Comparison of ENCODE assay signal across 18 cellular contexts in the genomic region with DNA sequence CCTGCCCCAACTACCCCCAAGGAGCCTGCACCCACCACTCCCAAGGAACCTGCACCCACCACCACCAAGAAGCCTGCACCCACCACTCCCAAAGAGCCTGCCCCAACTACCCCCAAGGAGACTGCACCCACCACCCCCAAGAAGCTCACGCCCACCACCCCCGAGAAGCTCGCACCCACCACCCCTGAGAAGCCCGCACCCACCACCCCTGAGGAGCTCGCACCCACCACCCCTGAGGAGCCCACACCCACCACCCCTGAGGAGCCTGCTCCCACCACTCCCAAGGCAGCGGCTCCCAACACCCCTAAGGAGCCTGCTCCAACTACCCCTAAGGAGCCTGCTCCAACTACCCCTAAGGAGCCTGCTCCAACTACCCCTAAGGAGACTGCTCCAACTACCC. TPM values are rescaled to one million over a fixed set of nuclear protein-coding genes. Genes with fewer than 3 reads are reported as not detected.
DNase-seq lines count a peak whose midpoint lies in the region; ATAC-seq and TF ChIP-seq lines count a peak whose summit lies in the region.
"Had no signal": no experiment of that assay in that cellular context is flagged by ENCODE, and none has a peak within 500 bp of the region (broad histone marks: within the 10 kb centered on the region; RNA-seq: fewer than 3 reads in every experiment).

No MANE protein-coding gene starts in this region.

- peaks cover 5% of the 10 kb centered on the region for H3K9me3 Mint-ChIP-seq in T-helper 1 cell treated with Interleukin-12 subunit alpha and Interleukin-12 subunit beta and Interleukin-4 antibody, amounts not matched to agents 30 μg/mL and 1 μg/mL, for 36 hours
- peaks cover 0 to 6% of the 10 kb centered on the region in 2 donors for H3K9me3 Mint-ChIP-seq in stimulated activated naive CD8-positive, alpha-beta T cell treated with anti-CD3 and anti-CD28 coated beads, Interleukin-15, amount 100 ng/mL, for 72 hours
- H3K9me3 Mint-ChIP-seq in stimulated activated naive B cell treated with anti-CD40 and anti-IgM and Interleukin-4, amounts not matched to agents 10 μg/mL and 1 μg/mL and 100 μg/mL, for 72 hours = no peaks in the 10 kb centered on the region
- H3K9me3 Mint-ChIP-seq: CD14-positive monocyte; CD8-positive, alpha-beta T cell; IgD-negative memory B cell had no signal

- H3K27ac Mint-ChIP-seq in T-helper 1 cell treated with Interleukin-12 subunit alpha and Interleukin-12 subunit beta and Interleukin-4 antibody, amounts not matched to agents 30 μg/mL and 1 μg/mL, for 36 hours = peak overlapping the region; percentile 19
- no peak overlapping the region for H3K27ac Mint-ChIP-seq in stimulated activated naive CD8-positive, alpha-beta T cell treated with anti-CD3 and anti-CD28 coated beads, Interleukin-15, amount 100 ng/mL, for 72 hours
- peak overlapping the region; percentile 32 for H3K27ac Mint-ChIP-seq in stimulated activated naive B cell treated with anti-CD40 and anti-IgM and Interleukin-4, amounts not matched to agents 10 μg/mL and 1 μg/mL and 100 μg/mL, for 72 hours
- H3K27ac Mint-ChIP-seq: CD14-positive monocyte; CD8-positive, alpha-beta T cell; IgD-negative memory B cell had no signal

- H3K4me3 Mint-ChIP-seq in T-helper 1 cell treated with Interleukin-12 subunit alpha and Interleukin-12 subunit beta and Interleukin-4 antibody, amounts not matched to agents 30 μg/mL and 1 μg/mL, for 36 hours = no peak overlapping the region
- no peak overlapping the region for H3K4me3 Mint-ChIP-seq in stimulated activated naive CD8-positive, alpha-beta T cell treated with anti-CD3 and anti-CD28 coated beads, Interleukin-15, amount 100 ng/mL, for 72 hours
- H3K4me3 Mint-ChIP-seq in stimulated activated naive B cell treated with anti-CD40 and anti-IgM and Interleukin-4, amounts not matched to agents 10 μg/mL and 1 μg/mL and 100 μg/mL, for 72 hours = no peak overlapping the region
- H3K4me3 Mint-ChIP-seq: CD14-positive monocyte; CD8-positive, alpha-beta T cell; IgD-negative memory B cell had no signal

- no peaks in the 10 kb centered on the region for H3K27me3 Mint-ChIP-seq in T-helper 1 cell treated with Interleukin-12 subunit alpha and Interleukin-12 subunit beta and Interleukin-4 antibody, amounts not matched to agents 30 μg/mL and 1 μg/mL, for 36 hours (ENCODE audit: low read depth)
- no peaks in the 10 kb centered on the region for H3K27me3 Mint-ChIP-seq in stimulated activated naive CD8-positive, alpha-beta T cell treated with anti-CD3 and anti-CD28 coated beads, Interleukin-15, amount 100 ng/mL, for 72 hours
- no peaks in the 10 kb centered on the region for H3K27me3 Mint-ChIP-seq in stimulated activated naive B cell treated with anti-CD40 and anti-IgM and Interleukin-4, amounts not matched to agents 10 μg/mL and 1 μg/mL and 100 μg/mL, for 72 hours
- H3K27me3 Mint-ChIP-seq: IgD-negative memory B cell had no signal

- DNase-seq in T-helper 1 cell (no peak), HEK293T (ENCODE audit: extremely low spot score) (no peak), HT-29 (ENCODE audit: low spot score) (no peak)
- DNase-seq in stimulated activated naive CD8-positive, alpha-beta T cell treated with anti-CD3 and anti-CD28 coated beads, Interleukin-15, amount 100 ng/mL, for 72 hours = no peak
- no peak for DNase-seq in stimulated activated naive CD8-positive, alpha-beta T cell treated with anti-CD3 and anti-CD28 coated beads, Interleukin-15, Interleukin-2, amounts not matched to agents 100 U/mL and 50 U/mL, for 24 hours
- DNase-seq in stimulated activated naive B cell treated with anti-CD40 and anti-IgM and Interleukin-4, amounts not matched to agents 10 μg/mL and 1 μg/mL and 100 μg/mL, for 72 hours = no peak
- DNase-seq: AML-193; Calu3; CD8-positive, alpha-beta T cell; DMS79 treated with DMSO at 0.1 percent for 48 hours; GF-D8; GOT3; H7 had no signal

- H3K36me3 Mint-ChIP-seq in T-helper 1 cell treated with Interleukin-12 subunit alpha and Interleukin-12 subunit beta and Interleukin-4 antibody, amounts not matched to agents 30 μg/mL and 1 μg/mL, for 36 hours (ENCODE audit: low read depth) = peaks cover 22% of the 10 kb centered on the region
- H3K36me3 Mint-ChIP-seq in stimulated activated naive B cell treated with anti-CD40 and anti-IgM and Interleukin-4, amounts not matched to agents 10 μg/mL and 1 μg/mL and 100 μg/mL, for 72 hours = peaks cover 5 to 7% of the 10 kb centered on the region in 2 donors

- CTCF ChIA-PET in HEK293T (lab: Yijun Ruan, JAX) = no interaction called here

- ATAC-seq in stimulated activated naive CD8-positive, alpha-beta T cell treated with anti-CD3 and anti-CD28 coated beads, Interleukin-15, amount 100 ng/mL, for 72 hours = peak; percentile 33
- no peak for ATAC-seq in stimulated activated naive CD8-positive, alpha-beta T cell treated with anti-CD3 and anti-CD28 coated beads, Interleukin-15, Interleukin-2, amounts not matched to agents 100 U/mL and 50 U/mL, for 24 hours
- ATAC-seq in stimulated activated naive B cell treated with anti-CD40 and anti-IgM and Interleukin-4, amounts not matched to agents 10 μg/mL and 1 μg/mL and 100 μg/mL, for 72 hours (replicated peaks) = no peak
- ATAC-seq: A549; CD8-positive, alpha-beta T cell; HCT116 had no signal

- H3K4me1 Mint-ChIP-seq in T-helper 1 cell treated with Interleukin-12 subunit alpha and Interleukin-12 subunit beta and Interleukin-4 antibody, amounts not matched to agents 30 μg/mL and 1 μg/mL, for 36 hours (ENCODE audit: low read depth) = peaks cover 33% of the 10 kb centered on the region
- peaks cover 28% of the 10 kb centered on the region for H3K4me1 Mint-ChIP-seq in stimulated activated naive CD8-positive, alpha-beta T cell treated with anti-CD3 and anti-CD28 coated beads, Interleukin-15, amount 100 ng/mL, for 72 hours
- peaks cover 2 to 5% of the 10 kb centered on the region in 2 donors for H3K4me1 Mint-ChIP-seq in stimulated activated naive B cell treated with anti-CD40 and anti-IgM and Interleukin-4, amounts not matched to agents 10 μg/mL and 1 μg/mL and 100 μg/mL, for 72 hours

- POLR2A ChIA-PET in HEK293T (lab: Yijun Ruan, JAX) = no interaction called here

TF ChIP-seq in HEK293T, 16 proteins besides CTCF, POLR2A, EP300 and RAD21:
- no peak for TF ChIP-seq ZNF384 (IDR thresholded peaks at IDR 0.05)
- TF ChIP-seq HDGF (IDR thresholded peaks at IDR 0.05; ENCODE audit: borderline replicate concordance) = no peak
- no peak for TF ChIP-seq CTBP1 (IDR thresholded peaks at IDR 0.05; ENCODE audit: borderline replicate concordance)
- TF ChIP-seq L3MBTL2 (conservative IDR thresholded peaks at IDR 0.05) = no peak
- TF ChIP-seq ELF4 (IDR thresholded peaks at IDR 0.05) = no peak
- TF ChIP-seq SP1 (IDR thresholded peaks at IDR 0.05) = no peak
- TF ChIP-seq ARNT (IDR thresholded peaks at IDR 0.05) = no peak
- TF ChIP-seq FOXA1 (IDR thresholded peaks at IDR 0.05) = no peak
- TF ChIP-seq PKNOX1 (IDR thresholded peaks at IDR 0.05) = no peak
- TF ChIP-seq SUZ12 (IDR thresholded peaks at IDR 0.05) = no peak
- TF ChIP-seq NFRKB (IDR thresholded peaks at IDR 0.05) = no peak
- no peak for TF ChIP-seq BHLHE40 (IDR thresholded peaks at IDR 0.05; ENCODE audit: borderline replicate concordance)
- no peak for TF ChIP-seq FOXM1 (IDR thresholded peaks at IDR 0.05; ENCODE audit: borderline replicate concordance)
- no peak for TF ChIP-seq LEF1 (IDR thresholded peaks at IDR 0.05; ENCODE audit: borderline replicate concordance)

RNA-seq across cellular contexts. Expression of gene PRG4, which starts 11.4 kb away (rescaled TPM):
- 0.05 TPM in 1 of 2 replicates, not detected in the other for total RNA-seq in HT-29 (2014; rRNA removed; shearing (Covaris generic))
- total RNA-seq: CD8-positive, alpha-beta T cell had no signal

Comparison
In these comparisons a context has a peak if more than half of its experiments do, and no peak if none do; other contexts are left out.
1. H3K27ac Mint-ChIP-seq: peak in T-helper 1 cell treated with Interleukin-12 subunit alpha and Interleukin-12 subunit beta and Interleukin-4 antibody, amounts not matched to agents 30 μg/mL and 1 μg/mL, for 36 hours (single experiment) and stimulated activated naive B cell treated with anti-CD40 and anti-IgM and Interleukin-4, amounts not matched to agents 10 μg/mL and 1 μg/mL and 100 μg/mL, for 72 hours (single experiment); none in stimulated activated naive CD8-positive, alpha-beta T cell treated with anti-CD3 and anti-CD28 coated beads, Interleukin-15, amount 100 ng/mL, for 72 hours (0 of 2).